Comparison of ENCODE assay signal across 1 cellular context in genomic region chr16:75250809-75251279, GRCh38.
TF ChIP-seq lines count a peak whose summit lies in the region.

No MANE protein-coding gene starts in this region.

TF ChIP-seq in HepG2, 621 proteins besides CTCF, POLR2A, EP300 and RAD21 (continued from another document and continues in another):
- no peak for TF ChIP-seq TIGD3 (CRISPR knock-in tag; IDR thresholded peaks at IDR 0.05; ENCODE audit: borderline replicate concordance)
- TF ChIP-seq ZBTB42 (CRISPR knock-in tag; IDR thresholded peaks at IDR 0.05) = no peak; the same call in 1 of the 2 replicates
- no peak for TF ChIP-seq FOXP1 (IDR thresholded peaks at IDR 0.05)
- TF ChIP-seq FOXP1 (CRISPR knock-in tag; IDR thresholded peaks at IDR 0.05) = no peak
- no peak for TF ChIP-seq SETDB1 (CRISPR knock-in tag; IDR thresholded peaks at IDR 0.05; ENCODE audit: borderline replicate concordance)
- peak; percentile 60; the same call in 1 of the 2 replicates for TF ChIP-seq ZNF747 (CRISPR knock-in tag; IDR thresholded peaks at IDR 0.05; ENCODE audit: borderline replicate concordance)
- 0 out of 2 replicates have a peak, but pooled peaks have one; percentile 87 for TF ChIP-seq GLI4 (CRISPR knock-in tag; IDR thresholded peaks at IDR 0.05; ENCODE audit: borderline replicate concordance)
- TF ChIP-seq MIER3 (CRISPR knock-in tag; IDR thresholded peaks at IDR 0.05; ENCODE audit: borderline replicate concordance) = no peak
- TF ChIP-seq RARA (CRISPR knock-in tag; IDR thresholded peaks at IDR 0.05) = no peak
- TF ChIP-seq E2F5 (CRISPR knock-in tag; conservative IDR thresholded peaks at IDR 0.05) = no peak
- TF ChIP-seq ZNF318 (CRISPR knock-in tag; IDR thresholded peaks at IDR 0.05) = no peak
- peak; percentile 73 for TF ChIP-seq ETV5 (CRISPR knock-in tag; IDR thresholded peaks at IDR 0.05; ENCODE audit: borderline replicate concordance)
- peak; percentile 99 for TF ChIP-seq AKAP8 (CRISPR knock-in tag; IDR thresholded peaks at IDR 0.05)
- TF ChIP-seq PCBP1 (IDR thresholded peaks at IDR 0.05; ENCODE audit: borderline replicate concordance, low read depth, low read length) = no peak
- TF ChIP-seq JUNB (CRISPR knock-in tag; IDR thresholded peaks at IDR 0.05; ENCODE audit: borderline replicate concordance) = no peak
- peak; percentile 81 for TF ChIP-seq ZBTB3 (CRISPR knock-in tag; IDR thresholded peaks at IDR 0.05; ENCODE audit: borderline replicate concordance, low read depth)
- TF ChIP-seq CREB3 (CRISPR knock-in tag; IDR thresholded peaks at IDR 0.05) = peak; percentile 59; the same call in 1 of the 2 replicates
- peak; percentile 77; the same call in 1 of the 3 replicates for TF ChIP-seq MXI1 (IDR thresholded peaks at IDR 0.05; ENCODE audit: borderline replicate concordance, low read depth, low read length)
- peak; percentile 42; the same call in 1 of the 2 replicates for TF ChIP-seq ZNF281 (CRISPR knock-in tag; IDR thresholded peaks at IDR 0.05; ENCODE audit: borderline replicate concordance)
- no peak for TF ChIP-seq ZNF331 (CRISPR knock-in tag; IDR thresholded peaks at IDR 0.05)
- no peak for TF ChIP-seq ZSCAN31 (CRISPR knock-in tag; IDR thresholded peaks at IDR 0.05; ENCODE audit: low read depth)
- peak; percentile 63; the same call in 1 of the 2 replicates for TF ChIP-seq ZBTB25 (CRISPR knock-in tag; IDR thresholded peaks at IDR 0.05)
- TF ChIP-seq UBTF (CRISPR knock-in tag; IDR thresholded peaks at IDR 0.05) = peak; percentile 68; the same call in 1 of the 2 replicates
- TF ChIP-seq ZNF772 (CRISPR knock-in tag; IDR thresholded peaks at IDR 0.05) = 0 out of 2 replicates have a peak, but pooled peaks have one; percentile 58
- no peak for TF ChIP-seq ZFYVE20 (CRISPR knock-in tag; IDR thresholded peaks at IDR 0.05; ENCODE audit: borderline replicate concordance, low read depth)
- no peak for TF ChIP-seq ZNF841 (CRISPR knock-in tag; IDR thresholded peaks at IDR 0.05; ENCODE audit: borderline replicate concordance)
- peak; percentile 36; the same call in 1 of the 2 replicates for TF ChIP-seq PBX3 (CRISPR knock-in tag; IDR thresholded peaks at IDR 0.05; ENCODE audit: borderline replicate concordance)
- no peak for TF ChIP-seq ZNF296 (CRISPR knock-in tag; conservative IDR thresholded peaks at IDR 0.05)
- no peak for TF ChIP-seq GPBP1L1 (CRISPR knock-in tag; IDR thresholded peaks at IDR 0.05)
- TF ChIP-seq SMARCC2 (IDR thresholded peaks at IDR 0.05) = no peak
- no peak for TF ChIP-seq ZNF781 (CRISPR knock-in tag; IDR thresholded peaks at IDR 0.05; ENCODE audit: borderline replicate concordance, not compliant biosample characterization)
- TF ChIP-seq ATRX (CRISPR knock-in tag; IDR thresholded peaks at IDR 0.05; ENCODE audit: borderline replicate concordance) = no peak
- TF ChIP-seq MAFF (IDR thresholded peaks at IDR 0.05; ENCODE audit: low read depth, low read length) = no peak
- TF ChIP-seq ZNF451 (CRISPR knock-in tag; IDR thresholded peaks at IDR 0.05) = no peak
- TF ChIP-seq SRSF1 (optimal IDR thresholded peaks at IDR 0.05; ENCODE audit: low read depth, low read length) = peak; percentile 65
- no peak for TF ChIP-seq PHF20 (CRISPR knock-in tag; IDR thresholded peaks at IDR 0.05)
- TF ChIP-seq THAP8 (CRISPR knock-in tag; IDR thresholded peaks at IDR 0.05; ENCODE audit: borderline replicate concordance) = peak; percentile 5; the same call in 1 of the 2 replicates
- TF ChIP-seq ZNF780A (CRISPR knock-in tag; IDR thresholded peaks at IDR 0.05) = no peak
